32 cellular contexts compared by ENCODE assay signal in the genomic region with DNA sequence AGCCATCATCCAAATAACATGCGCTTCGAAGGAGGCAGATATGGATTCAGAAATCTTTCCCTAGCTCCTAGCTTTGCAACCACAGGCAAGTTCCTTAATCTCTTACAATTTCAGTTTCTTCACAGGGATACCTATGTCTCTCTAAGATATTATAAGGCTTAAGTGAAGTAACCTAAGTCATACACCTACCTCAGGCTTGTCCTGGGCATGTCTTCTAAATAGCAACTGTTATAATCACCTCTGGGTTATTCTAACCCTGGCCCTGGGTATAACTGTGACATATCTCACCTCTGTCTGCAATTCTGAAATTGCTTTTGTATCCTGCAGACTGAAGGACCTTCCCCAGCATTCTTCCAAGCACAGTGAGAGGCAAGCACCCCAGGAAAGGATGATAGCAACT.
"Had no signal": no experiment of that assay in that cellular context is flagged by ENCODE, and none has a peak within 500 bp of the region (broad histone marks: within the 10 kb centered on the region; RNA-seq: fewer than 3 reads in every experiment).

No MANE protein-coding gene starts in this region.

- H3K27me3 ChIP-seq: colonic mucosa, gastroesophageal sphincter, heart right ventricle, right atrium auricular region, stomach, thyroid gland, vagina had no signal

- H3K27me3 Mint-ChIP-seq: dendritic cell treated with granulocyte-macrophage colony-stimulating factor and Interleukin-4, amounts not matched to agents 40 ng/mL and 50 ng/mL, for 4 days; memory B cell; naive B cell had no signal

- H3K27ac Mint-ChIP-seq: dendritic cell treated with granulocyte-macrophage colony-stimulating factor and Interleukin-4, amounts not matched to agents 40 ng/mL and 50 ng/mL, for 4 days; endodermal cell; immature natural killer cell; memory B cell; mesothelial cell of epicardium; naive B cell; natural killer cell treated with Interleukin-12 subunit alpha and Interleukin-12 subunit beta and Interleukin-15 and Interleukin-18, amount 100 ng/mL, for 72 hours; stimulated activated effector memory CD8-positive, alpha-beta T cell treated with anti-CD3 and anti-CD28 coated beads, Interleukin-12 subunit alpha, Interleukin-12 subunit beta, amount 100 ng/mL, for 72 hours had no signal

- H3K9me3 ChIP-seq: colonic mucosa, gastroesophageal sphincter, heart right ventricle, lower lobe of right lung, mucosa of descending colon, prostate gland, right atrium auricular region, stomach, thyroid gland, vagina had no signal

- H3K4me3 Mint-ChIP-seq: dendritic cell treated with granulocyte-macrophage colony-stimulating factor and Interleukin-4, amounts not matched to agents 40 ng/mL and 50 ng/mL, for 4 days; endodermal cell; immature natural killer cell; memory B cell; mesothelial cell of epicardium; naive B cell; natural killer cell treated with Interleukin-12 subunit alpha and Interleukin-12 subunit beta and Interleukin-15 and Interleukin-18, amount 100 ng/mL, for 72 hours; neural crest cell; stimulated activated effector memory CD8-positive, alpha-beta T cell treated with anti-CD3 and anti-CD28 coated beads, Interleukin-12 subunit alpha, Interleukin-12 subunit beta, amount 100 ng/mL, for 72 hours had no signal

- H3K4me2 ChIP-seq: smooth muscle cell had no signal

- H3K9me3 Mint-ChIP-seq: immature natural killer cell; memory B cell; mesothelial cell of epicardium; natural killer cell treated with Interleukin-12 subunit alpha and Interleukin-12 subunit beta and Interleukin-15 and Interleukin-18, amount 100 ng/mL, for 72 hours; neural crest cell; stimulated activated effector memory CD8-positive, alpha-beta T cell treated with anti-CD3 and anti-CD28 coated beads, Interleukin-12 subunit alpha, Interleukin-12 subunit beta, amount 100 ng/mL, for 72 hours had no signal

- H3K4me1 ChIP-seq: colonic mucosa, lower lobe of right lung, prostate gland, vagina had no signal

- H3K36me3 ChIP-seq: colonic mucosa, gastroesophageal sphincter, heart right ventricle, lower lobe of right lung, prostate gland, right atrium auricular region, stomach, thyroid gland, vagina had no signal

- H3K4me1 Mint-ChIP-seq: endodermal cell; immature natural killer cell; memory B cell; mesothelial cell of epicardium; naive B cell; stimulated activated effector memory CD8-positive, alpha-beta T cell treated with anti-CD3 and anti-CD28 coated beads, Interleukin-12 subunit alpha, Interleukin-12 subunit beta, amount 100 ng/mL, for 72 hours had no signal

- DNase-seq: colonic mucosa; effector CD8-positive, alpha-beta T cell; endodermal cell; foreskin fibroblast; glutamatergic neuron; heart right ventricle; hypothalamus; immature natural killer cell; islet precursor cell; left ventricle myocardium superior; lower lobe of right lung; mucosa of descending colon; naive B cell; nucleus accumbens; stimulated activated CD4-positive, alpha-beta T cell treated with anti-CD3 and anti-CD28 coated beads, Interleukin-12 subunit alpha, Interleukin-12 subunit beta, amount 100 ng/mL, for 4 hours; stimulated activated CD4-positive, alpha-beta T cell treated with anti-CD3 and anti-CD28 coated beads, Interleukin-2, amount 100 ng/mL, for 24 hours; stimulated activated CD4-positive, alpha-beta T cell treated with anti-CD3 and anti-CD28 coated beads, Interleukin-4, amount 100 ng/mL, for 24 hours; stimulated activated naive CD4-positive, alpha-beta T cell treated with Interleukin-2 at 50 U/mL for 16 hours; stomach; thyroid gland; trophoblast cell had no signal

- H3K27ac ChIP-seq: colonic mucosa, gastroesophageal sphincter, heart right ventricle, lower lobe of right lung, prostate gland, right atrium auricular region, stomach, thyroid gland, vagina had no signal

- H3K36me3 Mint-ChIP-seq: immature natural killer cell; memory B cell; mesothelial cell of epicardium; naive B cell; natural killer cell treated with Interleukin-12 subunit alpha and Interleukin-12 subunit beta and Interleukin-15 and Interleukin-18, amount 100 ng/mL, for 72 hours; stimulated activated effector memory CD8-positive, alpha-beta T cell treated with anti-CD3 and anti-CD28 coated beads, Interleukin-12 subunit alpha, Interleukin-12 subunit beta, amount 100 ng/mL, for 72 hours had no signal

- H3K4me3 ChIP-seq: colonic mucosa, gastroesophageal sphincter, heart right ventricle, lower lobe of right lung, mucosa of descending colon, prostate gland, right atrium auricular region, smooth muscle cell, stomach, thyroid gland, vagina had no signal
